In the genomic region with DNA sequence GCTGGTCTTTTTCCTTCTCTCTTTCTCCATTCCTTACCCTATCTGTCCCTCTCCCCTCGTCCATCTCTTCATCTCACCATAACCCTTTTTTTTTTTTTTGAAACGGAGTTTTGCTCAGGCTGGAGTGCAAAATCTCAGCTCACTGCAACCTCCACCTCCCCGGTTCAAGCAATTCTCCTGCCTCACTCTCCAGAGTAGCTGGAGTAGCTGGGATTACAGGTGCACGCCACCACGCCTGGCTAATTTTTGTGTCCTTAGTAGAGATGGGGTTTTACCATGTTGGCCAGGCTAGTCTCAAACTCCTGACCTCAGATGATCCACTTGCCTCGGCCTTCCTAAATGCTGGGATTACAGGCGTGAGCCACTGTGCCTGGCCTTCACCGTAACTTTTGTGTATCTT, we compare ENCODE assay signal across 11 cellular contexts. TPM values are rescaled to one million over a fixed set of nuclear protein-coding genes. Genes with fewer than 3 reads are reported as not detected.
"Had no signal": no experiment of that assay in that cellular context is flagged by ENCODE, and none has a peak within 500 bp of the region (broad histone marks: within the 10 kb centered on the region; RNA-seq: fewer than 3 reads in every experiment).

No MANE protein-coding gene starts in this region.

RNA-seq across cellular contexts. Expression of gene TYROBP, which starts 49.3 kb away (rescaled TPM):
- total RNA-seq: activated CD8-positive, alpha-beta memory T cell treated with anti-CD3 and anti-CD28 coated beads for 36 hours; activated naive CD4-positive, alpha-beta T cell treated with anti-CD3 and anti-CD28 coated beads for 36 hours; activated T-helper 1 cell treated with anti-CD3 and anti-CD28 coated beads, Interleukin-12 subunit alpha, Interleukin-12 subunit beta, Interleukin-2, Interleukin-4 antibody, amounts not matched to agents 30 ng/mL and 10 ng/mL and 1 ng/mL, durations not matched to agents 14 hours and 24 hours and 36 hours; astrocyte; bronchial epithelial cell; chondrocyte; dermis microvascular lymphatic vessel endothelial cell; endothelial cell of umbilical vein; fibroblast of lung; fibroblast of villous mesenchyme; glomerular endothelial cell had no signal
- polyA plus RNA-seq: endothelial cell of umbilical vein, fibroblast of lung had no signal

RNA-seq across cellular contexts. Expression of gene SYNE4, which starts 51.2 kb away (rescaled TPM):
- total RNA-seq: fibroblast of villous mesenchyme, glomerular endothelial cell had no signal

RNA-seq across cellular contexts. Expression of gene HCST, which starts 55.1 kb away (rescaled TPM):
- total RNA-seq: endothelial cell of umbilical vein, glomerular endothelial cell had no signal
- polyA plus RNA-seq: endothelial cell of umbilical vein had no signal
